Comparison of ENCODE assay signal across 8 cellular contexts in genomic region chr4:52711834-52712171, GRCh38. TPM values are rescaled to one million over a fixed set of nuclear protein-coding genes. Genes with fewer than 3 reads are reported as not detected.
A peak's percentile ranks its signal among the peaks of the same experiment; 100 is the strongest.
DNase-seq lines count a peak whose midpoint lies in the region; ATAC-seq and TF ChIP-seq lines count a peak whose summit lies in the region.

No MANE protein-coding gene starts in this region.

- H3K9ac ChIP-seq in DND-41 (ENCODE audit: low read depth, low read length), result peak overlapping the region; percentile 65; the same call in 1 of the 2 replicates
- H3K9ac ChIP-seq in endodermal cell (ENCODE audit: extremely low read depth, low read length, poor library complexity, severe bottlenecking), result no peak overlapping the region
- no peak overlapping the region for H3K9ac ChIP-seq in skeletal muscle satellite cell (ENCODE audit: low read depth, low read length)

- intact Hi-C loops in testis (cut with DNase I; ENCODE audit: low total_unique reads), result loop anchor here (10.0 kb wide), 1 partner anchor 153 kb away; the partner anchor contains the start of gene RASL11B

- no peak for TF ChIP-seq POLR2A in testis (IDR thresholded peaks at IDR 0.05)

- no peaks in the 10 kb centered on the region for H4K20me1 ChIP-seq in DND-41 (ENCODE audit: insufficient read depth, low read length)

- H3K27me3 ChIP-seq in DND-41 (ENCODE audit: insufficient read depth, low read length, poor library complexity) (no peaks in the 10 kb centered on the region), MG63 (no peaks in the 10 kb centered on the region), endodermal cell (ENCODE audit: control insufficient read depth, insufficient read depth, low read length, poor library complexity, severe bottlenecking) (no peaks in the 10 kb centered on the region), skeletal muscle satellite cell (ENCODE audit: control insufficient read depth, insufficient read depth, low read length) (peaks cover 2% of the 10 kb centered on the region), testis (no peaks in the 10 kb centered on the region)

- H3K4me3 ChIP-seq in DND-41 (ENCODE audit: low read depth in 1 of 2, low read length in 2 of 2) (peak overlapping the region in 1 of 2 experiments; percentile 68; a peak in 2 of 4 replicates), MG63 (peak overlapping the region; percentile 77), endodermal cell (ENCODE audit: low read length) (peak overlapping the region; percentile 20), skeletal muscle satellite cell (ENCODE audit: low read length) (peak overlapping the region; percentile 66), testis (peak overlapping the region in 1 of 2 donors; percentile 93)

- H3K4me2 ChIP-seq in DND-41 (ENCODE audit: insufficient read depth, low read length) (peak overlapping the region; percentile 69), skeletal muscle satellite cell (ENCODE audit: low read length) (peak overlapping the region; percentile 92)

- no peaks in the 10 kb centered on the region for H3K9me3 Mint-ChIP-seq in endodermal cell

- H3K9me3 ChIP-seq in DND-41 (ENCODE audit: insufficient read depth, low read length, severe bottlenecking) (no peaks in the 10 kb centered on the region), MG63 (no peaks in the 10 kb centered on the region), endodermal cell (ENCODE audit: control insufficient read depth, low read length) (no peaks in the 10 kb centered on the region), skeletal muscle satellite cell (replicated peaks; ENCODE audit: low read length) (no peaks in the 10 kb centered on the region), testis (no peaks in the 10 kb centered on the region)

- H3K27me3 Mint-ChIP-seq in endodermal cell (ENCODE audit: insufficient read depth), result peaks cover 11% of the 10 kb centered on the region

- WGBS in endodermal cell (ENCODE audit: insufficient coverage in 1 of 2, insufficient read length in 1 of 2), 2 experiments, result 25 to 27% methylated on average over 7 to 9 of the region's 9 CpGs
- 24 to 29% methylated on average over 5 to 9 of the region's 9 CpGs for WGBS in testis, 2 donors

- TF ChIP-seq CTCF in DND-41 (IDR thresholded peaks at IDR 0.05; ENCODE audit: borderline replicate concordance, extremely low read depth, low read length, poor library complexity, severe bottlenecking), result no peak
- TF ChIP-seq CTCF in endodermal cell (conservative IDR thresholded peaks at IDR 0.05), result no peak
- no peak for TF ChIP-seq CTCF in testis (IDR thresholded peaks at IDR 0.05)

- peak overlapping the region; percentile 86 for H3K4me3 Mint-ChIP-seq in endodermal cell

- no peak overlapping the region for H3K27ac Mint-ChIP-seq in endodermal cell

- H3K4me1 ChIP-seq in DND-41 (ENCODE audit: insufficient read depth, low read length) (peaks cover 33% of the 10 kb centered on the region), endodermal cell (ENCODE audit: control insufficient read depth, insufficient read depth, low read length) (peaks cover 7% of the 10 kb centered on the region), skeletal muscle satellite cell (ENCODE audit: control insufficient read depth, insufficient read depth, low read length) (peaks cover 26% of the 10 kb centered on the region), testis (peaks cover 15% of the 10 kb centered on the region)

- H3K36me3 ChIP-seq in DND-41 (ENCODE audit: insufficient read depth, low read length) (peaks cover 19% of the 10 kb centered on the region), MG63 (peaks cover 42% of the 10 kb centered on the region), endodermal cell (ENCODE audit: control insufficient read depth, insufficient read depth, low read length) (peaks cover 33% of the 10 kb centered on the region), skeletal muscle satellite cell (ENCODE audit: insufficient read depth, low read length) (peaks cover 33% of the 10 kb centered on the region), testis (ENCODE audit: low read depth, missing control alignments) (no peaks in the 10 kb centered on the region)

- peaks cover 37% of the 10 kb centered on the region for H3K36me3 Mint-ChIP-seq in endodermal cell (ENCODE audit: low read depth)

- H2AFZ ChIP-seq in DND-41 (ENCODE audit: low read depth, low read length), result peak overlapping the region; percentile 51

- ATAC-seq in DND-41 (ENCODE audit: insufficient read depth, low read depth), result no peak
- peak; percentile 2 for ATAC-seq in GM21576 (IDR thresholded peaks at IDR 0.05; ENCODE audit: unreplicated experiment)

- no peak for DNase-seq in DND-41
- no peak for DNase-seq in MG63
- no peak for DNase-seq in endodermal cell
- DNase-seq in DMS79 (lab: John Stamatoyannopoulos, UW), result no peak
- no peak for DNase-seq in cerebellum (ENCODE audit: low spot score)
- DNase-seq in testis, result no peak

- no peak overlapping the region for H3K27ac ChIP-seq in DND-41 (ENCODE audit: low read length)
- H3K27ac ChIP-seq in endodermal cell (ENCODE audit: low read depth, low read length), result no peak overlapping the region
- H3K27ac ChIP-seq in testis, result no peak overlapping the region

- H3K79me2 ChIP-seq in DND-41 (ENCODE audit: insufficient read depth, low read length), result peaks cover 10% of the 10 kb centered on the region

- peaks cover 22% of the 10 kb centered on the region for H3K4me1 Mint-ChIP-seq in endodermal cell

RNA-seq across cellular contexts. Expression of gene ERVMER34-1, which starts 39.4 kb away (rescaled TPM):
- 0.46 and 0.94 TPM in 2 replicates for total RNA-seq in MG63 (2014; rRNA removed; shearing (Covaris generic); ENCODE audit: low replicate concordance)
- total RNA-seq in endodermal cell (1 to 10 TPM; 3.1 to 4.9 TPM), cerebellum (0.82 TPM), testis (1 to 10 TPM; 2.4 to 3.5 TPM)
- polyA plus RNA-seq in endodermal cell (2013, experiment 1 of 2), result 3.3 TPM
- 2.2 TPM for polyA plus RNA-seq in endodermal cell (2013, experiment 2 of 2)
- total RNA-seq in skeletal muscle satellite cell (2012; rRNA removed), result 0.22 TPM in 1 of 2 replicates, not detected in the other
- polyA plus RNA-seq in testis (ENCODE audit: insufficient read depth, low read depth, low replicate concordance), result 2.0 TPM

RNA-seq across cellular contexts. Expression of gene USP46, which starts 52.7 kb away (rescaled TPM):
- 14.6 and 28.2 TPM in 2 replicates for total RNA-seq in MG63 (2014; rRNA removed; shearing (Covaris generic); ENCODE audit: low replicate concordance)
- total RNA-seq in endodermal cell (10 to 100 TPM; 42.0 to 42.9 TPM), cerebellum (48.8 TPM), testis (10 to 100 TPM; 22.9 to 26.4 TPM)
- 30.4 TPM for polyA plus RNA-seq in endodermal cell (2013, experiment 1 of 2)
- 28.4 TPM for polyA plus RNA-seq in endodermal cell (2013, experiment 2 of 2)
- 11.6 and 13.7 TPM in 2 replicates for total RNA-seq in skeletal muscle satellite cell (2012; rRNA removed)
- 33.9 TPM for polyA plus RNA-seq in testis (ENCODE audit: insufficient read depth, low read depth, low replicate concordance)
